In genomic region chr6:26232950-26233607, GRCh38 we compare ENCODE assay signal across 8 cellular contexts.
DNase-seq lines count a peak whose midpoint lies in the region; ATAC-seq and TF ChIP-seq lines count a peak whose summit lies in the region.

No MANE protein-coding gene starts in this region.

- no peaks in the 10 kb centered on the region for H3K9me3 ChIP-seq in OCI-LY1 (ENCODE audit: low read length)
- H3K9me3 ChIP-seq in liver (ENCODE audit: control insufficient read depth in 4 of 4, low read length in 3 of 4): peaks cover 0 to 5% (median 2%) of the 10 kb centered on the region in 4 donors
- no peaks in the 10 kb centered on the region for H3K9me3 ChIP-seq in stomach smooth muscle (ENCODE audit: control insufficient read depth in 2 of 2, low read length in 2 of 2)

- H3K27me3 ChIP-seq in OCI-LY1 (ENCODE audit: insufficient read depth, low read length) (no peaks in the 10 kb centered on the region), liver (ENCODE audit: control insufficient read depth in 4 of 4, insufficient read depth in 4 of 4, low read length in 3 of 4) (peaks cover 0 to 7% (median 3%) of the 10 kb centered on the region in 4 donors), stomach smooth muscle (ENCODE audit: control insufficient read depth in 1 of 2, insufficient read depth in 2 of 2, low read length in 2 of 2) (peaks cover 2 to 30% of the 10 kb centered on the region in 2 donors)

- peak; percentile 7 for ATAC-seq in GM21423 (IDR thresholded peaks at IDR 0.05; ENCODE audit: unreplicated experiment)
- no peak for ATAC-seq in GM18519 (IDR thresholded peaks at IDR 0.05; ENCODE audit: low FRiP score, unreplicated experiment)

- H3K4me3 ChIP-seq in AG10803 (ENCODE audit: low read length) (peak overlapping the region; percentile 62), OCI-LY1 (ENCODE audit: low read depth, low read length, poor library complexity, severe bottlenecking) (peak overlapping the region; percentile 63), liver (ENCODE audit: low read depth in 1 of 3, low read length in 3 of 3) (peak overlapping the region in 2 of 3 donors; percentile 26 to 50), stomach smooth muscle (ENCODE audit: low read length in 2 of 2) (peak overlapping the region; percentile 63 to 74)

- H3K36me3 ChIP-seq in OCI-LY1 (ENCODE audit: insufficient read depth, low read length) (no peaks in the 10 kb centered on the region), liver (ENCODE audit: control insufficient read depth in 4 of 4, insufficient read depth in 3 of 4, low read depth in 1 of 4, low read length in 3 of 4) (no peaks in the 10 kb centered on the region), stomach smooth muscle (ENCODE audit: control insufficient read depth in 2 of 2, insufficient read depth in 2 of 2, low read length in 2 of 2) (no peaks in the 10 kb centered on the region)

- TF ChIP-seq CTCF in AG10803 (conservative IDR thresholded peaks at IDR 0.05; ENCODE audit: low read length): no peak
- no peak for TF ChIP-seq CTCF in OCI-LY1 (IDR thresholded peaks at IDR 0.05; ENCODE audit: low read length)
- TF ChIP-seq CTCF in liver (IDR thresholded peaks at IDR 0.05; ENCODE audit: low read depth, low read length, missing input control): no peak

- H3K9me2 ChIP-seq in OCI-LY1 (ENCODE audit: low read depth, low read length): no peaks in the 10 kb centered on the region

- H3K9ac ChIP-seq in OCI-LY1 (ENCODE audit: low read length) (peak overlapping the region; percentile 78), liver (ENCODE audit: low read depth in 1 of 2, low read length in 2 of 2) (peak overlapping the region in 1 of 2 donors; percentile 19), stomach smooth muscle (ENCODE audit: low read length in 2 of 2) (peak overlapping the region in 1 of 2 donors; percentile 79)

- H3K79me2 ChIP-seq in OCI-LY1 (ENCODE audit: insufficient read depth, low read length): no peaks in the 10 kb centered on the region

- H3K4me2 ChIP-seq in OCI-LY1 (ENCODE audit: low read length): peak overlapping the region; percentile 68

- 30% methylated on average over 31 of the region's 31 CpGs for WGBS in liver

- H4K20me1 ChIP-seq in OCI-LY1 (ENCODE audit: insufficient read depth, low read length): no peaks in the 10 kb centered on the region

- no peak for TF ChIP-seq RAD21 in liver (IDR thresholded peaks at IDR 0.05)

- H3K27ac ChIP-seq in OCI-LY1 (ENCODE audit: low read depth, low read length, poor library complexity, severe bottlenecking): peak overlapping the region; percentile 97
- H3K27ac ChIP-seq in liver (ENCODE audit: low read depth in 1 of 2, low read length in 2 of 2): peak overlapping the region; percentile 40 to 42
- H3K27ac ChIP-seq in stomach smooth muscle (ENCODE audit: low read length): no peak overlapping the region

- H2AFZ ChIP-seq in OCI-LY1 (ENCODE audit: low read length): no peak overlapping the region

- no peak for DNase-seq in AG10803 (ENCODE audit: low read depth)
- peak; percentile 27 for DNase-seq in astrocyte of the hippocampus (ENCODE audit: low read depth, low spot score)
- no peak for DNase-seq in UCSD-AML1 (lab: John Stamatoyannopoulos, UW; ENCODE audit: unreplicated experiment)

- H3K4me1 ChIP-seq in OCI-LY1 (ENCODE audit: insufficient read depth, low read length, severe bottlenecking) (peaks cover 45% of the 10 kb centered on the region), liver (ENCODE audit: control insufficient read depth in 4 of 4, insufficient read depth in 4 of 4, low read length in 3 of 4) (peaks cover 1 to 16% (median 13%) of the 10 kb centered on the region in 4 donors), stomach smooth muscle (ENCODE audit: control insufficient read depth, insufficient read depth, low read length) (peaks cover 6% of the 10 kb centered on the region)

- H3F3A ChIP-seq in OCI-LY1 (ENCODE audit: insufficient read depth, low read length): no peaks in the 10 kb centered on the region

TF ChIP-seq in liver, 16 proteins besides CTCF, POLR2A, EP300 and RAD21:
- TF ChIP-seq ZBTB33 (IDR thresholded peaks at IDR 0.05) (no peak), RXRA (IDR thresholded peaks at IDR 0.05) (no peak)
